In genomic region chr5:160199410-160199911, GRCh38 we compare ENCODE assay signal across 8 cellular contexts. TPM values are rescaled to one million over a fixed set of nuclear protein-coding genes. Genes with fewer than 3 reads are reported as not detected.
DNase-seq lines count a peak whose midpoint lies in the region; ATAC-seq lines count a peak whose summit lies in the region.

No MANE protein-coding gene starts in this region.

- peak overlapping the region; percentile 63 for H3K4me3 Mint-ChIP-seq in activated CD4-positive, alpha-beta memory T cell treated with anti-CD3 and anti-CD28 coated beads, Interleukin-2, amount 10 ng/mL, durations not matched to agents 7 days and 5 days

- in situ Hi-C loops in ACHN (cut with HindIII; ENCODE audit: low pct_ligation_motif_present, low pct_unique_long_range_greater_than_20kb, low sequenced_read_pairs): no loop called here

- H3K27me3 Mint-ChIP-seq in activated CD4-positive, alpha-beta memory T cell treated with anti-CD3 and anti-CD28 coated beads, Interleukin-2, amount 10 ng/mL, durations not matched to agents 7 days and 5 days: peaks cover 9% of the 10 kb centered on the region

- H3K36me3 Mint-ChIP-seq in activated CD4-positive, alpha-beta memory T cell treated with anti-CD3 and anti-CD28 coated beads, Interleukin-2, amount 10 ng/mL, durations not matched to agents 7 days and 5 days (ENCODE audit: low read depth): no peaks in the 10 kb centered on the region

- no peaks in the 10 kb centered on the region for H3K9me3 Mint-ChIP-seq in activated CD4-positive, alpha-beta memory T cell treated with anti-CD3 and anti-CD28 coated beads, Interleukin-2, amount 10 ng/mL, durations not matched to agents 7 days and 5 days

- CTCF ChIA-PET in activated CD4-positive, alpha-beta memory T cell treated with anti-CD3 and anti-CD28 coated beads, Interleukin-2, amount 10 ng/mL, durations not matched to agents 7 days and 5 days (lab: Charles Lee): interaction anchor here (0.8 to 1.8 kb wide), 10 partner anchors 9 to 190 kb away, joined by 3 to 8 read pairs (median 4); no protein-coding TSS in a partner anchor

- ATAC-seq in GM18868 (IDR thresholded peaks at IDR 0.05; ENCODE audit: unreplicated experiment): peak; percentile 94
- ATAC-seq in HG03103 (IDR thresholded peaks at IDR 0.05; ENCODE audit: low read depth, unreplicated experiment): peak; percentile 86

- peaks cover 9% of the 10 kb centered on the region for H3K4me1 Mint-ChIP-seq in activated CD4-positive, alpha-beta memory T cell treated with anti-CD3 and anti-CD28 coated beads, Interleukin-2, amount 10 ng/mL, durations not matched to agents 7 days and 5 days

- DNase-seq in ACHN (peak; percentile 54), NCI-H526 treated with DMSO at 0.1 percent for 48 hours (lab: John Stamatoyannopoulos, UW) (peak; percentile 15), lung microvascular endothelial cell (ENCODE audit: low read depth in 2 of 2) (peak; percentile 42 to 58)
- DNase-seq in activated CD4-positive, alpha-beta memory T cell treated with anti-CD3 and anti-CD28 coated beads, Interleukin-2, amount 10 ng/mL, durations not matched to agents 7 days and 5 days: peak; percentile 73
- DNase-seq in effector CD4-positive, alpha-beta T cell: peak; percentile 55
- DNase-seq in stimulated activated CD4-positive, alpha-beta T cell treated with anti-CD3 and anti-CD28 coated beads, TNF-alpha, amount 100 ng/mL, for 48 hours (ENCODE audit: low read depth in 3 of 3): peak; percentile 30 to 70 (median 55)

- no peak overlapping the region for H3K27ac Mint-ChIP-seq in activated CD4-positive, alpha-beta memory T cell treated with anti-CD3 and anti-CD28 coated beads, Interleukin-2, amount 10 ng/mL, durations not matched to agents 7 days and 5 days

- POLR2A ChIA-PET in activated CD4-positive, alpha-beta memory T cell treated with anti-CD3 and anti-CD28 coated beads, Interleukin-2, amount 10 ng/mL, durations not matched to agents 7 days and 5 days (lab: Charles Lee): no interaction called here

RNA-seq across cellular contexts. Expression of gene FABP6, which starts 29.8 kb away (rescaled TPM):
- total RNA-seq in activated CD4-positive, alpha-beta memory T cell treated with anti-CD3 and anti-CD28 coated beads, Interleukin-2, amount 10 ng/mL, durations not matched to agents 7 days and 5 days: not detected
- not detected in 2 replicates for total RNA-seq in lung microvascular endothelial cell

Comparison
In these comparisons a context has a peak if more than half of its experiments do, and no peak if none do; other contexts are left out.
1. Peak in every context shown above with its lines: DNase-seq and ATAC-seq.
2. DNase-seq: peak in every context shown above with its lines; median percentile 73 in activated CD4-positive, alpha-beta memory T cell treated with anti-CD3 and anti-CD28 coated beads, Interleukin-2, amount 10 ng/mL, durations not matched to agents 7 days and 5 days; 55 in effector CD4-positive, alpha-beta T cell; 55 in stimulated activated CD4-positive, alpha-beta T cell treated with anti-CD3 and anti-CD28 coated beads, TNF-alpha, amount 100 ng/mL, for 48 hours; 54 in ACHN; 50 in lung microvascular endothelial cell; 15 in NCI-H526 treated with DMSO at 0.1 percent for 48 hours.